1 cellular context compared by ENCODE assay signal in the genomic region with DNA sequence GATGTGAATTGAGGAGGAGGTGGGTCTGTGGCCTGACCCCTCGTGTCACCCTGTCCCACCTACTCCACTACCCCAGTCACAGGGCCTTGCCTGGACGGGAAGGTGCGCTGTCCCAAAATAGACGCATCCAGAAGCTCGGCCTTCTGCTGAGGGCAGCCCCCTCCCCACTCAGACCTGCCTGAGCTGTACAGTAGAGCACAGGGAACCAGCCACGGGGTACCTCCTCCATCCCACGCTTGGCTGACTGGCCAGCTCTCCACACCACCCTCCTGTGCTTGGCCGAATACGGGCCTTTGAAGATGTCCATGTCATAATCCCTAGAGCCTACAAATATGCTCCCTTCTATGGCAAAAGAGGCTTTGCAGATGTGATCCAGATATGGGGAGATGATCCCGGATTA.
TF ChIP-seq lines count a peak whose summit lies in the region.

No MANE protein-coding gene starts in this region.

TF ChIP-seq in SK-N-SH, 30 proteins besides CTCF, POLR2A, EP300 and RAD21 (continued from another document):
- no peak for TF ChIP-seq ZBTB33 (IDR thresholded peaks at IDR 0.05; ENCODE audit: borderline replicate concordance, low read depth)
- no peak for TF ChIP-seq REST (IDR thresholded peaks at IDR 0.05; ENCODE audit: low read depth, low read length)
